Comparison of ENCODE assay signal across 8 cellular contexts in genomic region chr1:203278087-203278884, GRCh38. TPM values are rescaled to one million over a fixed set of nuclear protein-coding genes. Genes with fewer than 3 reads are reported as not detected.
DNase-seq lines count a peak whose midpoint lies in the region; ATAC-seq and TF ChIP-seq lines count a peak whose summit lies in the region.

No MANE protein-coding gene starts in this region.

- H3K9me2 ChIP-seq in GM23248 (ENCODE audit: insufficient read depth), result no peaks in the 10 kb centered on the region

- POLR2A ChIA-PET in AG04449 (lab: Yijun Ruan, JAX), result interaction anchor here (0.6 kb wide), 1 partner anchor 14 kb away, joined by 3 read pairs; no protein-coding TSS in a partner anchor

- whole genome bisulfite sequencing in GM23248 (ENCODE audit: low coverage in 1 of 2, low lambda C conversion rate in 2 of 2, missing lambda C conversion rate in 2 of 2), 2 experiments, result 12% methylated on average over 13 of the region's 13 CpGs

- no peaks in the 10 kb centered on the region for H3K27me3 Mint-ChIP-seq in memory B cell

- H3K27me3 ChIP-seq in GM23248 (replicated peaks; ENCODE audit: insufficient read depth), result no peaks in the 10 kb centered on the region

- no peaks in the 10 kb centered on the region for H3K9me3 ChIP-seq in GM23248 (ENCODE audit: low read depth)

- H2AFZ ChIP-seq in GM23248, result peak overlapping the region; percentile 77

- DNase-seq in AG04449 (ENCODE audit: low read depth, low spot score), result peak; percentile 38
- DNase-seq in GM23248, result peak; percentile 85
- peak; percentile 88 for DNase-seq in SHP77 treated with DMSO at 0.1 percent for 48 hours (lab: John Stamatoyannopoulos, UW)
- peak; percentile 58 for DNase-seq in ecto neural progenitor cell (ENCODE audit: low spot score)
- peak in 1 of 2 donors; percentile 40 for DNase-seq in memory B cell (ENCODE audit: low spot score in 2 of 2)
- no peak for DNase-seq in stimulated activated CD4-positive, alpha-beta T cell treated with anti-CD3 and anti-CD28 coated beads, Interleukin-4, amount 100 ng/mL, for 1 hour
- no peak for DNase-seq in stimulated activated CD4-positive, alpha-beta T cell treated with anti-CD3 and anti-CD28 coated beads, Interleukin-1b, Interleukin-23, amount 100 ng/mL, for 48 hours

- 0 out of 2 replicates have a peak, but pooled peaks cover 12% of the 10 kb centered on the region for H3F3A ChIP-seq in GM23248 (ENCODE audit: insufficient read depth)

- ATAC-seq in memory B cell (ENCODE audit: low read depth), result no peak

- H3K36me3 ChIP-seq in GM23248 (ENCODE audit: low read depth), result no peaks in the 10 kb centered on the region

- H3K4me1 Mint-ChIP-seq in memory B cell, result peaks cover 59% of the 10 kb centered on the region

- CTCF ChIA-PET in AG04449 (lab: Yijun Ruan, JAX), result interaction anchor here (0.9 to 16.4 kb wide), 8 partner anchors 8 to 239 kb away, joined by 3 to 250 read pairs (median 6); no protein-coding TSS in a partner anchor

- H3K9ac ChIP-seq in GM23248, result peak overlapping the region; percentile 41

- peak overlapping the region; percentile 90 for H3K27ac Mint-ChIP-seq in memory B cell

- in situ Hi-C loops in GM23248 (cut with MboI), result loop anchor here (5.0 to 10.0 kb wide), 2 partner anchors 59 to 207 kb away; no protein-coding TSS in a partner anchor

- peak overlapping the region; percentile 66 for H3K4me2 ChIP-seq in GM23248 (ENCODE audit: unreplicated experiment)

- no peaks in the 10 kb centered on the region for H3K79me2 ChIP-seq in GM23248 (ENCODE audit: insufficient read depth)

- no peak for TF ChIP-seq CTCF in AG04449 (IDR thresholded peaks at IDR 0.05; ENCODE audit: insufficient read depth, low read length, missing control alignments)

- H4K20me1 ChIP-seq in GM23248 (ENCODE audit: insufficient read depth), result no peaks in the 10 kb centered on the region

- peak overlapping the region; percentile 49 for H3K4me3 ChIP-seq in AG04449 (ENCODE audit: low read depth, low read length)
- H3K4me3 ChIP-seq in GM23248, result peak overlapping the region; percentile 44

- H3K36me3 Mint-ChIP-seq in memory B cell, result no peaks in the 10 kb centered on the region

- H3K27ac ChIP-seq in GM23248 (peak overlapping the region; percentile 31), temporal lobe (ENCODE audit: low read depth, low read length) (peak overlapping the region; percentile 96)

- H3K9me3 Mint-ChIP-seq in memory B cell, result no peaks in the 10 kb centered on the region

- peak overlapping the region; percentile 36 for H3K4me3 Mint-ChIP-seq in memory B cell

- H3K4me1 ChIP-seq in GM23248 (ENCODE audit: insufficient read depth), result peaks cover 11% of the 10 kb centered on the region

RNA-seq across cellular contexts. Expression of gene BTG2, which starts 27.0 kb away (rescaled TPM):
- 5.0 and 7.8 TPM in 2 replicates for total RNA-seq in GM23248 (2014; rRNA removed; shearing (Covaris generic))
- 7.5 and 7.9 TPM in 2 replicates for polyA plus RNA-seq in GM23248 (2016; fragmentation: Nextera tagmentation; extraction: Ambion mirVana)
- total RNA-seq in temporal lobe, result 10.1 TPM

RNA-seq across cellular contexts. Expression of gene CHIT1, which starts 48.8 kb away (rescaled TPM):
- not detected in 2 replicates for total RNA-seq in GM23248 (2014; rRNA removed; shearing (Covaris generic))
- polyA plus RNA-seq in GM23248 (2016; fragmentation: Nextera tagmentation; extraction: Ambion mirVana), result not detected in 2 replicates
- under 0.01 TPM for total RNA-seq in temporal lobe

Comparison
In these comparisons a context has a peak if more than half of its experiments do, and no peak if none do; other contexts are left out.
1. DNase-seq: peak in AG04449 (single experiment), GM23248 (single experiment), SHP77 treated with DMSO at 0.1 percent for 48 hours (single experiment) and ecto neural progenitor cell (single experiment); none in stimulated activated CD4-positive, alpha-beta T cell treated with anti-CD3 and anti-CD28 coated beads, Interleukin-4, amount 100 ng/mL, for 1 hour (single experiment) and stimulated activated CD4-positive, alpha-beta T cell treated with anti-CD3 and anti-CD28 coated beads, Interleukin-1b, Interleukin-23, amount 100 ng/mL, for 48 hours (single experiment).